In the genomic region with DNA sequence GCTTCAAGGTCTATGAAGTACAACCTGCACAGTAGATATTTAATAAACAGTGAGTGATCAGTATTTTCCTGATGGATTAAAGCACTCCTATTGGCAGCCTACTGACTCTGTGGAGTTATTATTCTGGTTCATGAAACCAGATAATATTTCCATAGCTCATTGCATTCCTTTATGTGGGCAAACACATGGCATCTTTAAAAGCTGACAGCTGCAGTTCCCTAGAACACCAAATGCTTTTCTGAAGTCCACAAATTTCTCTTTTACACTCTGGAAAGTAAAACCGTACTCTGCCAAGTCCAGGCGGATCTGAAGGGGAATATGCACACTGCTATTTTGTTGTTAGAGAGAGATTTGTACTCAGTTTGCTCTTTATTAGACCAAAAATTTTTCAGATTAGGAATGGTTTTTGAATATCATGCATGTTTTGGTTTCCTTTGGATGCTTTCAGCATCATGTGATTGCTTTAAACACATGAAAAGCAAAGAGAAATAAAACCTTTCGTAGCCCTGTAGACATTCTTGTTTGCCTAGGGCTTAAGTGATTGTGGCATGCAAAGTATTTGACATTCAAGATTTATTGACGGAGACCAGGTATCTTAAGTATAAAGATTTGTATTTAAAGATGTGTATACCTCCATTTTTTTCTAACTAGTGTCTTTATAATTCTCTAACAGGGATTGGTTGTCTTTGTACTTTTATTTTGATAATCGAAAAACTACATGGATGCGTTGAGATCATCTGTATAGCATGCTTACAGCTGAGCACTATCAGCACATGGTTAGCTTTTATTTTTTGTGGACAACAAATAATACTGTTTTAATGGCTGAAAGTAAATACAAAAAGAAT, we compare ENCODE assay signal across 13 cellular contexts. TPM values are rescaled to one million over a fixed set of nuclear protein-coding genes. Genes with fewer than 3 reads are reported as not detected.
A peak's percentile ranks its signal among the peaks of the same experiment; 100 is the strongest.
DNase-seq lines count a peak whose midpoint lies in the region; ATAC-seq and TF ChIP-seq lines count a peak whose summit lies in the region.
"Had no signal": no experiment of that assay in that cellular context is flagged by ENCODE, and none has a peak within 500 bp of the region (broad histone marks: within the 10 kb centered on the region; RNA-seq: fewer than 3 reads in every experiment).

No MANE protein-coding gene starts in this region.

- H2AFZ ChIP-seq in osteoblast (ENCODE audit: low read length): no peak overlapping the region

- no peaks in the 10 kb centered on the region for H3K27me3 ChIP-seq in osteoblast (ENCODE audit: insufficient read depth, low read length)

- TF ChIP-seq CTCF in osteoblast (IDR thresholded peaks at IDR 0.05; ENCODE audit: extremely low read depth, low read depth, low read length): no peak

- H3K4me3 Mint-ChIP-seq in effector memory CD8-positive, alpha-beta T cell: no peak overlapping the region
- H3K4me3 Mint-ChIP-seq: immature natural killer cell had no signal

- intact Hi-C loops in head of caudate nucleus (cut with DNase I): no loop called here

- H3K4me3 ChIP-seq in osteoblast (ENCODE audit: insufficient read depth, low read length): no peak overlapping the region

- peaks cover 15% of the 10 kb centered on the region for H3K36me3 Mint-ChIP-seq in effector memory CD8-positive, alpha-beta T cell (ENCODE audit: insufficient read depth)

- peaks cover 94% of the 10 kb centered on the region for H3K79me2 ChIP-seq in osteoblast (ENCODE audit: insufficient read depth, low read length)

- H3K4me1 ChIP-seq in osteoblast (ENCODE audit: insufficient read depth, low read length): peaks cover 37% of the 10 kb centered on the region

- peak overlapping the region; percentile 14 for H3K4me2 ChIP-seq in osteoblast (ENCODE audit: insufficient read depth, low read length)
- H3K4me2 ChIP-seq: KMS-11 had no signal

- no peak overlapping the region for H3K27ac ChIP-seq in osteoblast (ENCODE audit: low read depth, low read length)
- H3K27ac ChIP-seq: C4-2B, KMS-11 had no signal

- peaks cover 54% of the 10 kb centered on the region for H4K20me1 ChIP-seq in osteoblast (ENCODE audit: insufficient read depth, low read length)

- peak; percentile 65 for DNase-seq in DMS153 (lab: John Stamatoyannopoulos, UW)
- DNase-seq in NCI-H1694 treated with DMSO at 0.1 percent for 48 hours (lab: John Stamatoyannopoulos, UW): peak; percentile 71
- DNase-seq in amniotic epithelial cell (ENCODE audit: low read depth): peak; percentile 42
- no peak for DNase-seq in osteoblast (ENCODE audit: insufficient read length, low spot score, missing footprints)
- DNase-seq in effector memory CD8-positive, alpha-beta T cell: no peak
- DNase-seq in head of caudate nucleus: no peak
- no peak for DNase-seq in stimulated activated CD4-positive, alpha-beta T cell treated with anti-CD3 and anti-CD28 coated beads, Interleukin-15, amount 100 ng/mL, for 24 hours
- DNase-seq: activated naive CD4-positive, alpha-beta T cell treated with anti-CD3 and anti-CD28 coated beads, Interleukin-2, amount 50 U/mL, for 16 hours; effector CD8-positive, alpha-beta T cell; immature natural killer cell had no signal

- H3K27ac Mint-ChIP-seq in effector memory CD8-positive, alpha-beta T cell: peak overlapping the region in 1 of 2 donors; percentile 26

- H3K9me3 ChIP-seq in osteoblast (ENCODE audit: low read depth, low read length): no peaks in the 10 kb centered on the region

- H3K9me3 Mint-ChIP-seq in effector memory CD8-positive, alpha-beta T cell: no peaks in the 10 kb centered on the region

- no peak for ATAC-seq in GM18861 (IDR thresholded peaks at IDR 0.05; ENCODE audit: unreplicated experiment)
- no peak for ATAC-seq in effector memory CD8-positive, alpha-beta T cell (replicated peaks)

- peaks cover 3% of the 10 kb centered on the region for H3K36me3 ChIP-seq in osteoblast (ENCODE audit: insufficient read depth, low read length)

- H3K27me3 Mint-ChIP-seq in effector memory CD8-positive, alpha-beta T cell: no peaks in the 10 kb centered on the region

- peaks cover 25 to 43% of the 10 kb centered on the region in 2 donors for H3K4me1 Mint-ChIP-seq in effector memory CD8-positive, alpha-beta T cell (ENCODE audit: low read depth in 2 of 2)

RNA-seq across cellular contexts. Expression of gene SEC14L1, which starts 19.5 kb away (rescaled TPM):
- 53.6 and 71.3 TPM in 2 replicates for total RNA-seq in osteoblast

Comparison
In these comparisons a context has a peak if more than half of its experiments do, and no peak if none do; other contexts are left out.
1. DNase-seq: peak in DMS153 (single experiment), NCI-H1694 treated with DMSO at 0.1 percent for 48 hours (single experiment) and amniotic epithelial cell (single experiment); none in osteoblast (single experiment), effector memory CD8-positive, alpha-beta T cell (0 of 3), head of caudate nucleus (0 of 42) and stimulated activated CD4-positive, alpha-beta T cell treated with anti-CD3 and anti-CD28 coated beads, Interleukin-15, amount 100 ng/mL, for 24 hours (single experiment).